Comparison of ENCODE assay signal across 4 cellular contexts in genomic region chr15:50225057-50225456, GRCh38.
TF ChIP-seq lines count a peak whose summit lies in the region.

No MANE protein-coding gene starts in this region.

TF ChIP-seq in HepG2, 621 proteins besides CTCF, POLR2A, EP300 and RAD21 (continues in another document):
- TF ChIP-seq MAFK (conservative IDR thresholded peaks at IDR 0.05 in 1 of 2, IDR thresholded peaks at IDR 0.05 in 1 of 2; ENCODE audit: low read length in 2 of 2), result peak in 1 of 2 experiments; percentile 66; a peak in 3 of 4 replicates
- TF ChIP-seq FOXC1 (CRISPR knock-in tag; IDR thresholded peaks at IDR 0.05; ENCODE audit: borderline replicate concordance), result no peak
- peak; percentile 44; the same call in 1 of the 2 replicates for TF ChIP-seq MAFF (IDR thresholded peaks at IDR 0.05; ENCODE audit: low read depth, low read length)
- no peak for TF ChIP-seq SKI (IDR thresholded peaks at IDR 0.05; ENCODE audit: partially characterized antibody)
- TF ChIP-seq ZNF543 (CRISPR knock-in tag; IDR thresholded peaks at IDR 0.05), result no peak
- no peak for TF ChIP-seq ZMYM3 (CRISPR knock-in tag; IDR thresholded peaks at IDR 0.05)
- TF ChIP-seq TEAD2 (CRISPR knock-in tag; IDR thresholded peaks at IDR 0.05), result no peak
- TF ChIP-seq ZBTB26 (CRISPR knock-in tag; IDR thresholded peaks at IDR 0.05; ENCODE audit: borderline replicate concordance), result no peak
- TF ChIP-seq CSRNP1 (CRISPR knock-in tag; IDR thresholded peaks at IDR 0.05), result no peak
- no peak for TF ChIP-seq RARG (CRISPR knock-in tag; IDR thresholded peaks at IDR 0.05; ENCODE audit: low read depth)
- TF ChIP-seq ZNF746 (CRISPR knock-in tag; IDR thresholded peaks at IDR 0.05), result no peak

TF ChIP-seq in A549, 52 proteins besides CTCF, POLR2A, EP300 and RAD21:
- TF ChIP-seq CHD2 (IDR thresholded peaks at IDR 0.05; ENCODE audit: low read length, partially characterized antibody) (no peak), MAFK (IDR thresholded peaks at IDR 0.05; ENCODE audit: partially characterized antibody) (peak; percentile 79)

TF ChIP-seq in IMR-90, 13 proteins besides CTCF, POLR2A, EP300 and RAD21:
- TF ChIP-seq MAFK (IDR thresholded peaks at IDR 0.05; ENCODE audit: low read depth, low read length) (peak; percentile 35), RFX5 (IDR thresholded peaks at IDR 0.05; ENCODE audit: low read depth, low read length) (no peak)

TF ChIP-seq in K562, 482 proteins besides CTCF, POLR2A, EP300 and RAD21:
- TF ChIP-seq IRF2 (CRISPR knock-in tag; IDR thresholded peaks at IDR 0.05) (no peak), MAFG (tag; conservative IDR thresholded peaks at IDR 0.05) (peak; percentile 35), MAZ (CRISPR knock-in tag; conservative IDR thresholded peaks at IDR 0.05 in 1 of 2, IDR thresholded peaks at IDR 0.05 in 1 of 2) (no peak), PHB (CRISPR knock-in tag; IDR thresholded peaks at IDR 0.05) (no peak), HNRNPK (IDR thresholded peaks at IDR 0.05; ENCODE audit: low read depth, low read length, poor library complexity, severe bottlenecking) (no peak), ELK1 (CRISPR knock-in tag; IDR thresholded peaks at IDR 0.05) (no peak), CBX1 (IDR thresholded peaks at IDR 0.05; ENCODE audit: low read depth) (no peak), ZBTB7A (IDR thresholded peaks at IDR 0.05; ENCODE audit: borderline replicate concordance, control insufficient read depth, low read depth, low read length) (no peak), ZNF24 (IDR thresholded peaks at IDR 0.05) (no peak), CAMTA2 (CRISPR knock-in tag; conservative IDR thresholded peaks at IDR 0.05) (no peak), SRSF3 (IDR thresholded peaks at IDR 0.05; ENCODE audit: insufficient read depth, low read length) (no peak), MNT (conservative IDR thresholded peaks at IDR 0.05) (no peak), ZNF316 (IDR thresholded peaks at IDR 0.05) (peak; percentile 83), ZSCAN29 (IDR thresholded peaks at IDR 0.05) (no peak), AFF4 (CRISPR knock-in tag; IDR thresholded peaks at IDR 0.05) (no peak), ZNF133 (CRISPR knock-in tag; IDR thresholded peaks at IDR 0.05) (no peak), MAFF (IDR thresholded peaks at IDR 0.05; ENCODE audit: low read length) (peak; percentile 13; the same call in 1 of the 2 replicates), SAFB (IDR thresholded peaks at IDR 0.05; ENCODE audit: borderline replicate concordance, low read depth, low read length) (no peak), HDAC1 (IDR thresholded peaks at IDR 0.05) (no peak), HOXB6 (CRISPR knock-in tag; IDR thresholded peaks at IDR 0.05; ENCODE audit: borderline replicate concordance) (no peak), C11orf30 (IDR thresholded peaks at IDR 0.05; ENCODE audit: low read depth) (peak; percentile 73), SIN3A (IDR thresholded peaks at IDR 0.05; ENCODE audit: borderline replicate concordance in 2 of 2, control insufficient read depth in 1 of 2, low read depth in 2 of 2, low read length in 2 of 2) (no peak), MEIS2 (IDR thresholded peaks at IDR 0.05; ENCODE audit: partially characterized antibody) (no peak), ZNF444 (CRISPR knock-in tag; IDR thresholded peaks at IDR 0.05) (no peak), CBFA2T2 (conservative IDR thresholded peaks at IDR 0.05) (no peak), HDAC3 (IDR thresholded peaks at IDR 0.05; ENCODE audit: borderline replicate concordance, partially characterized antibody) (no peak), GTF2A2 (tag; IDR thresholded peaks at IDR 0.05) (no peak), COPS2 (conservative IDR thresholded peaks at IDR 0.05) (no peak), ZFX (CRISPR knock-in tag; IDR thresholded peaks at IDR 0.05) (no peak)
TF ChIP-seq in K562: peak in this region for 4.
